17 cellular contexts compared by ENCODE assay signal in genomic region chr9:113915817-113916474, GRCh38.
"Had no signal": no experiment of that assay in that cellular context is flagged by ENCODE, and none has a peak within 500 bp of the region (broad histone marks: within the 10 kb centered on the region; RNA-seq: fewer than 3 reads in every experiment).

No MANE protein-coding gene starts in this region.

- DNase-seq: KBM-7, MV-4-11, NCI-H1048, NCI-H1105 treated with DMSO at 0.1 percent for 48 hours, NCI-H1417 treated with DMSO at 0.1 percent for 48 hours, NCI-H146, NCI-H1694 treated with DMSO at 0.1 percent for 48 hours, NCI-H1930, NCI-H2081, NCI-H2107, NCI-H2227 treated with DMSO at 0.1 percent for 48 hours, NCI-H524, NCI-H526 treated with DMSO at 0.1 percent for 48 hours, NCI-H774, Right ventricle myocardium superior, RPMI8226, SIG-M5 had no signal
